In genomic region chr18:77119101-77119850, GRCh38 we compare ENCODE assay signal across 20 cellular contexts. TPM values are rescaled to one million over a fixed set of nuclear protein-coding genes. Genes with fewer than 3 reads are reported as not detected.
DNase-seq lines count a peak whose midpoint lies in the region; ATAC-seq, FAIRE-seq and TF ChIP-seq lines count a peak whose summit lies in the region.
"Had no signal": no experiment of that assay in that cellular context is flagged by ENCODE, and none has a peak within 500 bp of the region (broad histone marks: within the 10 kb centered on the region; RNA-seq: fewer than 3 reads in every experiment).

No MANE protein-coding gene starts in this region.

- no peak for TF ChIP-seq POLR2A in endothelial cell of umbilical vein (IDR thresholded peaks at IDR 0.05; ENCODE audit: low read depth, low read length)
- TF ChIP-seq POLR2A in erythroblast (IDR thresholded peaks at IDR 0.05; ENCODE audit: low read length), result no peak

- H3K9ac ChIP-seq in endothelial cell of umbilical vein (replicated peaks; ENCODE audit: extremely low read depth, insufficient read depth, low read length), result no peak overlapping the region

- no peak overlapping the region for H3K4me3 ChIP-seq in endothelial cell of umbilical vein (replicated peaks in 1 of 3; ENCODE audit: insufficient read depth in 1 of 3, low read depth in 1 of 3, low read length in 3 of 3)
- H3K4me3 ChIP-seq: heart left ventricle, skin epidermis, transverse colon had no signal

- no TSS peak for BruUV-seq in endothelial cell of umbilical vein (replicated peaks; lab: Mats Ljungman, UMichigan)

- H3K27ac ChIP-seq in RWPE1 (peak overlapping the region; percentile 26), endothelial cell of umbilical vein (ENCODE audit: insufficient read depth, low read depth, low read length) (no peak overlapping the region)
- H3K27ac ChIP-seq: brain microvascular endothelial cell, heart left ventricle, transverse colon had no signal

- peak; percentile 17 for DNase-seq in activated T-cell treated with anti-CD3 and anti-CD28 coated beads, Interleukin-2, amount 50 U/mL, for 1 hour
- DNase-seq in activated T-cell treated with anti-CD3 and anti-CD28 coated beads, Interleukin-2, amount 50 U/mL, for 4 hours, result no peak
- no peak for DNase-seq in RWPE1 (ENCODE audit: low spot score)
- DNase-seq in endothelial cell of umbilical vein (ENCODE audit: low read depth, low spot score), result no peak
- no peak for DNase-seq in NCI-H510A (lab: John Stamatoyannopoulos, UW)
- no peak for DNase-seq in erythroblast (lab: John Stamatoyannopoulos, UW)
- DNase-seq: ACHN, brain microvascular endothelial cell, DMS53, left colon, NCI-H1092 treated with DMSO at 0.1 percent for 48 hours, NCI-H510A treated with DMSO at 0.1 percent for 48 hours, nephron progenitor cell, T1000, transverse colon had no signal

- H3K27me3 Mint-ChIP-seq in activated T-cell treated with anti-CD3 and anti-CD28 coated beads, Interleukin-2, amount 50 U/mL, for 4 hours (ENCODE audit: low read depth), result no peaks in the 10 kb centered on the region
- H3K27me3 Mint-ChIP-seq in stimulated activated memory B cell treated with anti-CD40 and anti-IgM and Interleukin-4, amounts not matched to agents 10 μg/mL and 1 μg/mL and 100 μg/mL, for 72 hours, result no peaks in the 10 kb centered on the region

- no peak overlapping the region for H2AFZ ChIP-seq in endothelial cell of umbilical vein (ENCODE audit: low read depth, low read length)

- peaks cover 83% of the 10 kb centered on the region for H3K4me1 Mint-ChIP-seq in activated T-cell treated with anti-CD3 and anti-CD28 coated beads, Interleukin-2, amount 50 U/mL, for 4 hours (ENCODE audit: low read depth)
- peaks cover 59% of the 10 kb centered on the region for H3K4me1 Mint-ChIP-seq in stimulated activated memory B cell treated with anti-CD40 and anti-IgM and Interleukin-4, amounts not matched to agents 10 μg/mL and 1 μg/mL and 100 μg/mL, for 72 hours

- CTCF ChIA-PET in RWPE1 (lab: Yijun Ruan, JAX), result interaction anchor here (0.6 kb wide), 1 partner anchor 8 kb away, joined by 3 read pairs; no protein-coding TSS in a partner anchor
- CTCF ChIA-PET in endothelial cell of umbilical vein (lab: Charles Lee), result no interaction called here

- peaks cover 12% of the 10 kb centered on the region for H3K4me1 ChIP-seq in endothelial cell of umbilical vein (ENCODE audit: control insufficient read depth, extremely low read depth, insufficient read depth, low read length)

- dilution Hi-C loops in endothelial cell of umbilical vein (cut with MboI; ENCODE audit: extremely low pct_ligation_motif_present, low sequenced_read_pairs), result no loop called here

- H3K9me3 ChIP-seq in endothelial cell of umbilical vein (replicated peaks; ENCODE audit: control insufficient read depth, insufficient read depth, low read length), result no peaks in the 10 kb centered on the region
- H3K9me3 ChIP-seq: heart left ventricle, transverse colon had no signal

- no peaks in the 10 kb centered on the region for H3K79me2 ChIP-seq in endothelial cell of umbilical vein (ENCODE audit: control insufficient read depth, insufficient read depth, low read length)

- peak overlapping the region; percentile 8 for H3K27ac Mint-ChIP-seq in stimulated activated memory B cell treated with anti-CD40 and anti-IgM and Interleukin-4, amounts not matched to agents 10 μg/mL and 1 μg/mL and 100 μg/mL, for 72 hours
- H3K27ac Mint-ChIP-seq: nephron progenitor cell had no signal

- no peaks in the 10 kb centered on the region for H3K36me3 ChIP-seq in endothelial cell of umbilical vein (ENCODE audit: control insufficient read depth in 2 of 2, extremely low read depth in 1 of 2, insufficient read depth in 2 of 2, low read length in 2 of 2)
- H3K36me3 ChIP-seq: transverse colon had no signal

- no peaks in the 10 kb centered on the region for H4K20me1 ChIP-seq in endothelial cell of umbilical vein (replicated peaks; ENCODE audit: control insufficient read depth, extremely low read depth, insufficient read depth, low read length)

- H3K36me3 Mint-ChIP-seq in activated T-cell treated with anti-CD3 and anti-CD28 coated beads, Interleukin-2, amount 50 U/mL, for 4 hours (ENCODE audit: insufficient read depth), result peaks cover 20% of the 10 kb centered on the region
- peaks cover 27% of the 10 kb centered on the region for H3K36me3 Mint-ChIP-seq in stimulated activated memory B cell treated with anti-CD40 and anti-IgM and Interleukin-4, amounts not matched to agents 10 μg/mL and 1 μg/mL and 100 μg/mL, for 72 hours

- intact Hi-C loops in endothelial cell of umbilical vein (cut with micrococcal nuclease), result no loop called here

- FAIRE-seq in endothelial cell of umbilical vein (lab: Jason Lieb, UNC), result no peak
- FAIRE-seq: RCC 7860 had no signal

- no peaks in the 10 kb centered on the region for H3K9me3 Mint-ChIP-seq in activated T-cell treated with anti-CD3 and anti-CD28 coated beads, Interleukin-2, amount 50 U/mL, for 4 hours
- H3K9me3 Mint-ChIP-seq in stimulated activated memory B cell treated with anti-CD40 and anti-IgM and Interleukin-4, amounts not matched to agents 10 μg/mL and 1 μg/mL and 100 μg/mL, for 72 hours, result peaks cover 4% of the 10 kb centered on the region

- no peak for TF ChIP-seq CTCF in RWPE1 (conservative IDR thresholded peaks at IDR 0.05; ENCODE audit: low read depth)
- no peak for TF ChIP-seq CTCF in endothelial cell of umbilical vein (IDR thresholded peaks at IDR 0.05; ENCODE audit: extremely low read depth in 1 of 2, insufficient read depth in 1 of 2, low read depth in 1 of 2, low read length in 2 of 2)

- H3K9me1 ChIP-seq in endothelial cell of umbilical vein (replicated peaks; ENCODE audit: control insufficient read depth, extremely low read depth, insufficient read depth, low read length), result no peaks in the 10 kb centered on the region

- ATAC-seq in activated T-cell treated with anti-CD3 and anti-CD28 coated beads, Interleukin-2, amount 50 U/mL, for 4 hours, result no peak
- no peak for ATAC-seq in stimulated activated memory B cell treated with anti-CD40 and anti-IgM and Interleukin-4, amounts not matched to agents 10 μg/mL and 1 μg/mL and 100 μg/mL, for 72 hours
- ATAC-seq in HG02852 (IDR thresholded peaks at IDR 0.05; ENCODE audit: unreplicated experiment), result no peak
- ATAC-seq: heart left ventricle, left colon had no signal

- no peak overlapping the region for H3K4me2 ChIP-seq in endothelial cell of umbilical vein (ENCODE audit: insufficient read depth, low read length)

- H3K4me3 Mint-ChIP-seq in activated T-cell treated with anti-CD3 and anti-CD28 coated beads, Interleukin-2, amount 50 U/mL, for 4 hours, result no peak overlapping the region
- H3K4me3 Mint-ChIP-seq in stimulated activated memory B cell treated with anti-CD40 and anti-IgM and Interleukin-4, amounts not matched to agents 10 μg/mL and 1 μg/mL and 100 μg/mL, for 72 hours, result no peak overlapping the region
- H3K4me3 Mint-ChIP-seq: nephron progenitor cell had no signal

- POLR2A ChIA-PET in RWPE1 (lab: Yijun Ruan, JAX; ENCODE audit: low non-redundant PET) (no interaction called here), endothelial cell of umbilical vein (lab: Charles Lee) (no interaction called here)

- H3K27me3 ChIP-seq in endothelial cell of umbilical vein (ENCODE audit: control insufficient read depth in 2 of 2, insufficient read depth in 2 of 2, low read length in 2 of 2), result no peaks in the 10 kb centered on the region
- H3K27me3 ChIP-seq: brain microvascular endothelial cell, heart left ventricle, transverse colon had no signal

TF ChIP-seq in endothelial cell of umbilical vein, 7 proteins besides CTCF, POLR2A, EP300 and RAD21:
- peak; percentile 30 for TF ChIP-seq MAX (IDR thresholded peaks at IDR 0.05; ENCODE audit: insufficient read depth, insufficient read length)
- no peak for TF ChIP-seq JUN (IDR thresholded peaks at IDR 0.05; ENCODE audit: borderline replicate concordance, insufficient read depth, insufficient read length, low read depth)
- no peak for TF ChIP-seq FOS (IDR thresholded peaks at IDR 0.05; ENCODE audit: borderline replicate concordance, insufficient read depth, low read length)
- no peak for TF ChIP-seq EZH2 (IDR thresholded peaks at IDR 0.05; ENCODE audit: borderline replicate concordance, low read depth, low read length, severe bottlenecking)
- no peak for TF ChIP-seq POLR2AphosphoS5 (IDR thresholded peaks at IDR 0.05; ENCODE audit: insufficient read depth, low read depth, low read length)
- no peak for TF ChIP-seq MYC (IDR thresholded peaks at IDR 0.05; ENCODE audit: low read depth, low read length)
- no peak for TF ChIP-seq GATA2 (IDR thresholded peaks at IDR 0.05; ENCODE audit: insufficient read depth, insufficient read length, low read depth, low read length)

RNA-seq across cellular contexts. Expression of gene MBP, which starts 13.3 kb away (rescaled TPM):
- 10 to 100 TPM; 28.1 to 32.9 (median 32.3) TPM for total RNA-seq in activated T-cell treated with anti-CD3 and anti-CD28 coated beads, Interleukin-2, amount 50 U/mL, for 4 hours
- 1.7 and 4.0 TPM in 2 replicates for total RNA-seq in endothelial cell of umbilical vein
- 2.0 and 2.3 TPM in 2 replicates for polyA plus RNA-seq in endothelial cell of umbilical vein
- polyA plus RNA-seq in endothelial cell of umbilical vein (2011; cell fraction: cytosol; rRNA removed), result 1.8 TPM in 2 replicates
- polyA plus RNA-seq in endothelial cell of umbilical vein (2011; cell fraction: nucleus; rRNA removed), result 3.1 and 3.2 TPM in 2 replicates
- polyA plus RNA-seq in endothelial cell of umbilical vein (2012), result 4.0 and 4.3 TPM in 2 replicates
- polyA minus RNA-seq in endothelial cell of umbilical vein, result 2.4 and 4.9 TPM in 2 replicates
- 17.2 TPM for polyA minus RNA-seq in endothelial cell of umbilical vein (2011; cell fraction: cytosol; rRNA and poly(A)+ RNA removed)
- polyA minus RNA-seq in endothelial cell of umbilical vein (2011; cell fraction: nucleus; rRNA and poly(A)+ RNA removed), result 5.4 and 6.6 TPM in 2 replicates
